ENCODE assay signal across 1 cellular context in genomic region chr10:100433253-100434240, GRCh38.
TF ChIP-seq lines count a peak whose summit lies in the region.

No MANE protein-coding gene starts in this region.

TF ChIP-seq in GM12878, 131 proteins besides CTCF, POLR2A, EP300 and RAD21 (continued from another document):
- TF ChIP-seq PML (IDR thresholded peaks at IDR 0.05; ENCODE audit: low read length), result no peak
- no peak for TF ChIP-seq ATF2 (IDR thresholded peaks at IDR 0.05; ENCODE audit: low read length)
- peak; percentile 45; the same call in 1 of the 2 replicates for TF ChIP-seq TBL1XR1 (IDR thresholded peaks at IDR 0.05; ENCODE audit: low read depth, low read length)
- peak; percentile 100 for TF ChIP-seq SMC3 (IDR thresholded peaks at IDR 0.05; ENCODE audit: borderline replicate concordance, low read length)
- peak; percentile 29; the same call in 1 of the 2 replicates for TF ChIP-seq NBN (IDR thresholded peaks at IDR 0.05)
- peak; percentile 47; the same call in 1 of the 3 replicates for TF ChIP-seq POU2F2 (IDR thresholded peaks at IDR 0.05; ENCODE audit: borderline replicate concordance, low read depth, low read length)
- no peak for TF ChIP-seq SIX5 (IDR thresholded peaks at IDR 0.05; ENCODE audit: low read depth, low read length, severe bottlenecking)
- TF ChIP-seq SMAD1 (IDR thresholded peaks at IDR 0.05; ENCODE audit: low read depth, partially characterized antibody), result no peak
- no peak for TF ChIP-seq SMAD5 (IDR thresholded peaks at IDR 0.05; ENCODE audit: low read depth)
- TF ChIP-seq SPI1 (IDR thresholded peaks at IDR 0.05; ENCODE audit: borderline replicate concordance, insufficient read depth, low read depth, low read length), result no peak
- TF ChIP-seq SMARCA5 (IDR thresholded peaks at IDR 0.05), result peak; percentile 74; the same call in 1 of the 2 replicates
- peak; percentile 77 for TF ChIP-seq YY1 (IDR thresholded peaks at IDR 0.05; ENCODE audit: low read depth, low read length)
- TF ChIP-seq JUNB (IDR thresholded peaks at IDR 0.05), result no peak
- no peak for TF ChIP-seq ETV6 (conservative IDR thresholded peaks at IDR 0.05 in 1 of 2, IDR thresholded peaks at IDR 0.05 in 1 of 2; ENCODE audit: borderline replicate concordance in 1 of 2, low read depth in 1 of 2)
- TF ChIP-seq RFX5 (IDR thresholded peaks at IDR 0.05; ENCODE audit: low read depth, low read length), result 0 out of 2 replicates have a peak, but pooled peaks have one; percentile 13
- TF ChIP-seq FOXM1 (IDR thresholded peaks at IDR 0.05; ENCODE audit: low read depth, low read length), result peak; percentile 74; the same call in 1 of the 2 replicates
- peak; percentile 53; the same call in 1 of the 2 replicates for TF ChIP-seq RB1 (IDR thresholded peaks at IDR 0.05; ENCODE audit: borderline replicate concordance)
- no peak for TF ChIP-seq CREB1 (IDR thresholded peaks at IDR 0.05; ENCODE audit: low read depth)
- TF ChIP-seq SKIL (IDR thresholded peaks at IDR 0.05; ENCODE audit: low read depth, poor library complexity, severe bottlenecking), result peak; percentile 60
- no peak for TF ChIP-seq MYB (IDR thresholded peaks at IDR 0.05; ENCODE audit: borderline replicate concordance, low read depth, low read length)
- TF ChIP-seq NKRF (conservative IDR thresholded peaks at IDR 0.05), result no peak
- TF ChIP-seq GABPA (IDR thresholded peaks at IDR 0.05; ENCODE audit: low read depth), result no peak
- no peak for TF ChIP-seq BCL11A (IDR thresholded peaks at IDR 0.05; ENCODE audit: low read depth, low read length)
- no peak for TF ChIP-seq MEF2A (IDR thresholded peaks at IDR 0.05; ENCODE audit: insufficient read depth, low read depth, low read length)
TF ChIP-seq in GM12878: peak in this region for 10.
